Comparison of ENCODE assay signal across 24 cellular contexts in genomic region chr1:85453640-85454194, GRCh38. TPM values are rescaled to one million over a fixed set of nuclear protein-coding genes. Genes with fewer than 3 reads are reported as not detected.
DNase-seq lines count a peak whose midpoint lies in the region; ATAC-seq and TF ChIP-seq lines count a peak whose summit lies in the region.
"Had no signal": no experiment of that assay in that cellular context is flagged by ENCODE, and none has a peak within 500 bp of the region (broad histone marks: within the 10 kb centered on the region; RNA-seq: fewer than 3 reads in every experiment).

No MANE protein-coding gene starts in this region.

- TF ChIP-seq CTCF in fibroblast of the aortic adventitia (IDR thresholded peaks at IDR 0.05; ENCODE audit: insufficient read depth, low read length) (no peak), right lobe of liver (IDR thresholded peaks at IDR 0.05) (no peak), spleen (IDR thresholded peaks at IDR 0.05 in 8 of 11, conservative IDR thresholded peaks at IDR 0.05 in 3 of 11) (no peak), brain microvascular endothelial cell (IDR thresholded peaks at IDR 0.05; ENCODE audit: low read depth, low read length, missing control alignments) (no peak), ovary (IDR thresholded peaks at IDR 0.05) (no peak), BE2C (IDR thresholded peaks at IDR 0.05; ENCODE audit: low read depth, low read length) (no peak)

- no peak for TF ChIP-seq EP300 in ovary (IDR thresholded peaks at IDR 0.05)

- H3K4me1 ChIP-seq in right lobe of liver (peaks cover 0 to 50% (median 11%) of the 10 kb centered on the region in 4 donors), spleen (peaks cover 0 to 14% (median under 1%) of the 10 kb centered on the region in 6 donors), ovary (ENCODE audit: insufficient read depth) (no peaks in the 10 kb centered on the region), BE2C (peaks cover 14% of the 10 kb centered on the region)
- H3K4me1 ChIP-seq: breast epithelium had no signal

- H3K4me3 ChIP-seq in fibroblast of the aortic adventitia (ENCODE audit: low read depth, low read length) (no peak overlapping the region), right lobe of liver (no peak overlapping the region), spleen (no peak overlapping the region), brain microvascular endothelial cell (ENCODE audit: low read depth, low read length) (no peak overlapping the region), ovary (no peak overlapping the region), BE2C (ENCODE audit: low read depth, low read length) (no peak overlapping the region)
- H3K4me3 ChIP-seq: breast epithelium, coronary artery, SJSA1 had no signal

- TF ChIP-seq POLR2A in right lobe of liver (IDR thresholded peaks at IDR 0.05) (no peak), spleen (IDR thresholded peaks at IDR 0.05) (no peak), ovary (IDR thresholded peaks at IDR 0.05) (no peak)

- H3K36me3 ChIP-seq in right lobe of liver, result no peaks in the 10 kb centered on the region
- H3K36me3 ChIP-seq in spleen, result no peaks in the 10 kb centered on the region
- H3K36me3 ChIP-seq in brain microvascular endothelial cell (replicated peaks), result peaks cover 4% of the 10 kb centered on the region
- H3K36me3 ChIP-seq in ovary, result no peaks in the 10 kb centered on the region
- H3K36me3 ChIP-seq in BE2C, result no peaks in the 10 kb centered on the region
- H3K36me3 ChIP-seq: breast epithelium had no signal

- H3K27me3 ChIP-seq in right lobe of liver (no peaks in the 10 kb centered on the region), spleen (replicated peaks in 1 of 7) (no peaks in the 10 kb centered on the region), brain microvascular endothelial cell (replicated peaks) (no peaks in the 10 kb centered on the region), ovary (no peaks in the 10 kb centered on the region), BE2C (no peaks in the 10 kb centered on the region)
- H3K27me3 ChIP-seq: breast epithelium, SJSA1 had no signal

- intact Hi-C loops in right lobe of liver (cut with DNase I), result no loop called here
- intact Hi-C loops in spleen (cut with DNase I; ENCODE audit: low total_unique reads), result no loop called here
- intact Hi-C loops in ovary (cut with DNase I), result no loop called here

- in situ Hi-C loops in brain microvascular endothelial cell (cut with HindIII; ENCODE audit: low pct_ligation_motif_present, low sequenced_read_pairs), result no loop called here

- H3K27ac ChIP-seq in right lobe of liver, result peak overlapping the region; percentile 3 to 26 (median 11)
- peak overlapping the region in 5 of 8 donors; percentile 21 to 56 (median 44) for H3K27ac ChIP-seq in spleen
- no peak overlapping the region for H3K27ac ChIP-seq in brain microvascular endothelial cell
- no peak overlapping the region for H3K27ac ChIP-seq in ovary
- H3K27ac ChIP-seq: breast epithelium, SJSA1 had no signal

- 54% methylated on average over 2 of the region's 2 CpGs for WGBS in right lobe of liver (ENCODE audit: insufficient coverage, low coverage, low lambda C conversion rate, missing lambda C conversion rate)
- WGBS in spleen, 5 donors, result 69 to 93% (median 84%) methylated on average over 2 of the region's 2 CpGs
- 90 to 93% (median 91%) methylated on average over 2 of the region's 2 CpGs for WGBS in ovary, 3 donors

- H3K9me3 ChIP-seq in right lobe of liver, result no peaks in the 10 kb centered on the region
- H3K9me3 ChIP-seq in spleen, result no peaks in the 10 kb centered on the region
- H3K9me3 ChIP-seq in ovary, result no peaks in the 10 kb centered on the region
- H3K9me3 ChIP-seq in BE2C, result no peaks in the 10 kb centered on the region
- H3K9me3 ChIP-seq: breast epithelium, SJSA1 had no signal

- ATAC-seq in SK-N-SH treated with all-trans-retinoic acid at 6 μM for 48 hours (no peak), right lobe of liver (peak in 3 of 4 donors; percentile 28 to 64 (median 35)), GM21390 (IDR thresholded peaks at IDR 0.05; ENCODE audit: unreplicated experiment) (no peak)
- ATAC-seq: activated CD4-positive, CD25-positive, alpha-beta regulatory T cell treated with anti-CD3 and anti-CD28 coated beads, Interleukin-2, amount 50 U/mL, for 24 hours; activated CD8-positive, alpha-beta T cell treated with anti-CD3 and anti-CD28 coated beads, Interleukin-2, amount 10 ng/mL, durations not matched to agents 7 days and 5 days; activated naive CD8-positive, alpha-beta T cell treated with anti-CD3 and anti-CD28 coated beads, Interleukin-2, amount 50 U/mL, for 24 hours; effector memory CD8-positive, alpha-beta T cell; stimulated activated memory B cell treated with anti-CD40 and anti-IgM and Interleukin-4, amounts not matched to agents 10 μg/mL and 1 μg/mL and 100 μg/mL, for 72 hours had no signal

- DNase-seq in fibroblast of the aortic adventitia (ENCODE audit: low read depth), result peak; percentile 62
- no peak for DNase-seq in right lobe of liver
- no peak for DNase-seq in spleen
- no peak for DNase-seq in brain microvascular endothelial cell
- DNase-seq in ovary, result no peak
- no peak for DNase-seq in BE2C
- DNase-seq: activated CD8-positive, alpha-beta T cell treated with anti-CD3 and anti-CD28 coated beads, Interleukin-2, amount 10 ng/mL, durations not matched to agents 7 days and 5 days; activated effector memory CD4-positive, alpha-beta T cell treated with anti-CD3 and anti-CD28 coated beads, Interleukin-2, amount 50 U/mL, for 16 hours; activated naive CD8-positive, alpha-beta T cell treated with anti-CD3 and anti-CD28 coated beads, Interleukin-2, amount 50 U/mL, for 24 hours; activated T-cell treated with anti-CD3 and anti-CD28 coated beads for 4 hours; effector memory CD8-positive, alpha-beta T cell; kidney glomerular epithelial cell; NCI-H1105 treated with DMSO at 0.1 percent for 48 hours; NCI-H2029; NCI-H526 treated with DMSO at 0.1 percent for 48 hours; stimulated activated CD4-positive, alpha-beta T cell treated with anti-CD3 and anti-CD28 coated beads, Interleukin-4, amount 100 ng/mL, for 1 hour had no signal

TF ChIP-seq in SK-N-SH treated with all-trans-retinoic acid at 6 μM for 48 hours, 23 proteins besides CTCF, POLR2A, EP300 and RAD21:
- TF ChIP-seq ARNTL (CRISPR knock-in tag; IDR thresholded peaks at IDR 0.05; ENCODE audit: borderline replicate concordance, low read depth) (no peak), ISL1 (CRISPR knock-in tag; IDR thresholded peaks at IDR 0.05) (peak; percentile 46), TOX (CRISPR knock-in tag; IDR thresholded peaks at IDR 0.05; ENCODE audit: borderline replicate concordance) (no peak)

RNA-seq across cellular contexts. Expression of gene DDAH1, which starts 11.2 kb away (rescaled TPM):
- total RNA-seq in fibroblast of the aortic adventitia (ENCODE audit: low replicate concordance) (57.8 and 88.9 TPM in 2 replicates), right lobe of liver (10 to 100 TPM; 54.9 to 94.9 (median 66.2) TPM), spleen (10 to 100 TPM in 6 of 7 donors, 1 to 10 TPM in 1; 8.2 to 19.8 (median 15.6) TPM), ovary (10 to 100 TPM in 4 of 7 donors, 1 to 10 TPM in 3; 3.3 to 32.3 (median 11.7) TPM)
- polyA plus RNA-seq in spleen (1 to 10 TPM; 1.8 to 3.9 (median 2.3) TPM), ovary (10 to 100 TPM in 1 of 2 donors, 1 to 10 TPM in 1; 4.5 to 27.6 TPM)
- polyA plus RNA-seq in BE2C (2012; ENCODE audit: insufficient read depth, insufficient read length, low read depth), result 14.5 TPM
- total RNA-seq: T-helper 1 cell treated with Interleukin-12 subunit alpha and Interleukin-12 subunit beta and Interleukin-4 antibody, amounts not matched to agents 30 ng/mL and 1 ng/mL, for 36 hours had no signal

Comparison
In these comparisons a context has a peak if more than half of its experiments do, and no peak if none do; other contexts are left out.
1. ATAC-seq: peak in right lobe of liver (3 of 4); none in SK-N-SH treated with all-trans-retinoic acid at 6 μM for 48 hours (single experiment) and GM21390 (single experiment).
2. H3K27ac ChIP-seq: peak in right lobe of liver (3 of 3) and spleen (5 of 8); none in brain microvascular endothelial cell (single experiment) and ovary (0 of 2).